ENCODE assay signal across 29 cellular contexts in genomic region chr5:127912411-127912810, GRCh38.
"Had no signal": no experiment of that assay in that cellular context is flagged by ENCODE, and none has a peak within 500 bp of the region (broad histone marks: within the 10 kb centered on the region; RNA-seq: fewer than 3 reads in every experiment).

No MANE protein-coding gene starts in this region.

- H3K79me2 ChIP-seq: parathyroid adenoma had no signal

- H3K4me3 ChIP-seq: neural progenitor cell, ovary, psoas muscle, right lobe of liver, sigmoid colon, suprapubic skin, testis, tibial artery, upper lobe of right lung, uterus had no signal

- H3K36me3 ChIP-seq: neural progenitor cell, ovary, right lobe of liver, sigmoid colon, suprapubic skin, tibial artery, upper lobe of right lung, uterus had no signal

- H3K9me3 ChIP-seq: ovary, psoas muscle, right lobe of liver, sigmoid colon, suprapubic skin, testis, tibial artery, upper lobe of right lung, uterus had no signal

- H3K27me3 Mint-ChIP-seq: progenitor cell of endocrine pancreas; stimulated activated naive B cell treated with anti-CD40 and anti-IgM and Interleukin-4, amounts not matched to agents 10 μg/mL and 1 μg/mL and 100 μg/mL, for 72 hours; stimulated activated naive CD8-positive, alpha-beta T cell treated with anti-CD3 and anti-CD28 coated beads, Interleukin-15, amount 100 ng/mL, for 72 hours; type B pancreatic cell had no signal

- H3K9ac ChIP-seq: neural progenitor cell, parathyroid adenoma had no signal

- H2AFZ ChIP-seq: neural progenitor cell, parathyroid adenoma had no signal

- H3K27ac ChIP-seq: neural progenitor cell, ovary, parathyroid adenoma, psoas muscle, right lobe of liver, sigmoid colon, suprapubic skin, testis, tibial artery, upper lobe of right lung, uterus had no signal

- DNase-seq: naive thymus-derived CD4-positive, alpha-beta T cell; natural killer cell; occipital lobe; ovary; posterior cingulate gyrus; psoas muscle; right cardiac atrium; right lobe of liver; sigmoid colon; small intestine; stimulated activated CD4-positive, alpha-beta T cell treated with anti-CD3 and anti-CD28 coated beads, Interleukin-15, amount 100 ng/mL, for 24 hours; stimulated activated CD4-positive, alpha-beta T cell treated with anti-CD3 and anti-CD28 coated beads, Interleukin-2, amount 100 ng/mL, for 24 hours; stimulated activated CD4-positive, alpha-beta T cell treated with anti-CD3 and anti-CD28 coated beads, Interleukin-2, amount 100 ng/mL, for 48 hours; stimulated activated CD4-positive, alpha-beta T cell treated with anti-CD3 and anti-CD28 coated beads, Interleukin-4, amount 100 ng/mL, for 24 hours; stimulated activated naive B cell treated with anti-CD40 and anti-IgM and Interleukin-4, amounts not matched to agents 10 μg/mL and 1 μg/mL and 100 μg/mL, for 72 hours; stimulated activated naive CD8-positive, alpha-beta T cell treated with anti-CD3 and anti-CD28 coated beads, Interleukin-15, amount 100 ng/mL, for 72 hours; stimulated activated naive CD8-positive, alpha-beta T cell treated with anti-CD3 and anti-CD28 coated beads, Interleukin-15, Interleukin-2, amounts not matched to agents 100 U/mL and 50 U/mL, for 24 hours; substantia nigra; testis; tibial artery; upper lobe of right lung; uterus had no signal

- H3K4me2 ChIP-seq: neural progenitor cell had no signal

- H3K9me3 Mint-ChIP-seq: natural killer cell; nephron; neural progenitor cell; stimulated activated effector memory CD8-positive, alpha-beta T cell treated with anti-CD3 and anti-CD28 coated beads, Interleukin-12 subunit alpha, Interleukin-12 subunit beta, amount 100 ng/mL, for 72 hours; stimulated activated naive B cell treated with anti-CD40 and anti-IgM and Interleukin-4, amounts not matched to agents 10 μg/mL and 1 μg/mL and 100 μg/mL, for 72 hours; stimulated activated naive CD8-positive, alpha-beta T cell treated with anti-CD3 and anti-CD28 coated beads, Interleukin-15, amount 100 ng/mL, for 72 hours; type B pancreatic cell had no signal

- H3K27ac Mint-ChIP-seq: naive thymus-derived CD4-positive, alpha-beta T cell; natural killer cell; nephron; neural progenitor cell; progenitor cell of endocrine pancreas; stimulated activated effector memory CD8-positive, alpha-beta T cell treated with anti-CD3 and anti-CD28 coated beads, Interleukin-12 subunit alpha, Interleukin-12 subunit beta, amount 100 ng/mL, for 72 hours; stimulated activated naive B cell treated with anti-CD40 and anti-IgM and Interleukin-4, amounts not matched to agents 10 μg/mL and 1 μg/mL and 100 μg/mL, for 72 hours; stimulated activated naive CD8-positive, alpha-beta T cell treated with anti-CD3 and anti-CD28 coated beads, Interleukin-15, amount 100 ng/mL, for 72 hours; type B pancreatic cell had no signal

- H3K4me1 ChIP-seq: neural progenitor cell, parathyroid adenoma, psoas muscle, right lobe of liver, suprapubic skin, tibial artery, uterus had no signal

- H3K27me3 ChIP-seq: neural progenitor cell, ovary, right lobe of liver, sigmoid colon, suprapubic skin, testis, tibial artery, upper lobe of right lung, uterus had no signal

- H3K36me3 Mint-ChIP-seq: natural killer cell; neural progenitor cell; stimulated activated effector memory CD8-positive, alpha-beta T cell treated with anti-CD3 and anti-CD28 coated beads, Interleukin-12 subunit alpha, Interleukin-12 subunit beta, amount 100 ng/mL, for 72 hours; stimulated activated naive B cell treated with anti-CD40 and anti-IgM and Interleukin-4, amounts not matched to agents 10 μg/mL and 1 μg/mL and 100 μg/mL, for 72 hours; type B pancreatic cell had no signal

- H3K4me3 Mint-ChIP-seq: naive thymus-derived CD4-positive, alpha-beta T cell; natural killer cell; nephron; neural progenitor cell; stimulated activated effector memory CD8-positive, alpha-beta T cell treated with anti-CD3 and anti-CD28 coated beads, Interleukin-12 subunit alpha, Interleukin-12 subunit beta, amount 100 ng/mL, for 72 hours; stimulated activated naive B cell treated with anti-CD40 and anti-IgM and Interleukin-4, amounts not matched to agents 10 μg/mL and 1 μg/mL and 100 μg/mL, for 72 hours; stimulated activated naive CD8-positive, alpha-beta T cell treated with anti-CD3 and anti-CD28 coated beads, Interleukin-15, amount 100 ng/mL, for 72 hours; type B pancreatic cell had no signal
